Comparison of ENCODE assay signal across 29 cellular contexts in the genomic region with DNA sequence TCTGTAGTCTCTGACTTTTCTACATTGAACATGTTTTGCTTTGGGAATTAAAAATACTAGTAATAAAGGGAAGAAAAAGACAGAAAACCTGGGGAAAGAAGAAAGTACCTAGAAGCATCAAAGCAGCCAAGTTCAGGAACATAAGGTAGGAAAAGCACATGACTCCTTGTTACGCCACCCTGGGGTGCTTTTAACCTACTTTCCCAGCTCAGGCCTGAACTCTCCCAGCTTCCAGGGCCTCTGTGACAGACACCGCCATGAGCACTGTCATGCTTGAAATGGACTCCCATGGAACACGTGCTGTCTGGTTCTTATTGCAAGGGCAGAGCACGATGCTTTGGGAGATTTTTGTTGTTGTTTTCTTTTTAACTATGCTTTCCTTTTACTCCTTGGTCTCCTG. TPM values are rescaled to one million over a fixed set of nuclear protein-coding genes. Genes with fewer than 3 reads are reported as not detected.
"Had no signal": no experiment of that assay in that cellular context is flagged by ENCODE, and none has a peak within 500 bp of the region (broad histone marks: within the 10 kb centered on the region; RNA-seq: fewer than 3 reads in every experiment).

No MANE protein-coding gene starts in this region.

- H3K4me1 ChIP-seq: breast epithelium had no signal

- H3K36me3 Mint-ChIP-seq: activated naive CD4-positive, alpha-beta T cell treated with anti-CD3 and anti-CD28 coated beads, Interleukin-2, amount 50 U/mL, for 72 hours had no signal

- DNase-seq: activated CD4-positive, alpha-beta memory T cell treated with anti-CD3 and anti-CD28 coated beads, Interleukin-2, amount 10 ng/mL, durations not matched to agents 7 days and 5 days; activated CD4-positive, alpha-beta T cell treated with anti-CD3 and anti-CD28 coated beads, Interleukin-2, amount 10 ng/mL, durations not matched to agents 7 days and 5 days; activated CD8-positive, alpha-beta memory T cell treated with anti-CD3 and anti-CD28 coated beads, Interleukin-2, amount 50 U/mL, for 48 hours; activated naive CD4-positive, alpha-beta T cell; activated T-cell treated with anti-CD3 and anti-CD28 coated beads, Interleukin-2, amount 50 U/mL, for 4 hours; central memory CD4-positive, alpha-beta T cell; cortex of kidney; endodermal cell; esophagus squamous epithelium; hippocampal formation; left cardiac atrium; mammary epithelial cell; nephron progenitor cell; retina; stimulated activated naive CD4-positive, alpha-beta T cell; T-helper 17 cell; T1000; WERI-Rb-1 had no signal

- H3K9me3 Mint-ChIP-seq: activated CD4-positive, alpha-beta memory T cell treated with anti-CD3 and anti-CD28 coated beads, Interleukin-2, amount 10 ng/mL, durations not matched to agents 7 days and 5 days; activated CD4-positive, alpha-beta T cell treated with anti-CD3 and anti-CD28 coated beads, Interleukin-2, amount 10 ng/mL, durations not matched to agents 7 days and 5 days; activated naive CD4-positive, alpha-beta T cell treated with anti-CD3 and anti-CD28 coated beads, Interleukin-2, amount 50 U/mL, for 72 hours; activated T-cell treated with anti-CD3 and anti-CD28 coated beads, Interleukin-2, amount 50 U/mL, for 4 hours; endodermal cell; nephron progenitor cell; type B pancreatic cell had no signal

- H3K27ac Mint-ChIP-seq: activated CD4-positive, alpha-beta memory T cell treated with anti-CD3 and anti-CD28 coated beads, Interleukin-2, amount 10 ng/mL, durations not matched to agents 7 days and 5 days; endodermal cell; progenitor cell of endocrine pancreas; T-helper 17 cell; type B pancreatic cell had no signal

- H3K4me3 ChIP-seq: breast epithelium, esophagus squamous epithelium, ovary, thoracic aorta, vagina had no signal

- H3K4me3 Mint-ChIP-seq: activated CD4-positive, alpha-beta memory T cell treated with anti-CD3 and anti-CD28 coated beads, Interleukin-2, amount 10 ng/mL, durations not matched to agents 7 days and 5 days; activated CD4-positive, alpha-beta T cell treated with anti-CD3 and anti-CD28 coated beads, Interleukin-2, amount 10 ng/mL, durations not matched to agents 7 days and 5 days; activated T-cell treated with anti-CD3 and anti-CD28 coated beads, Interleukin-2, amount 50 U/mL, for 4 hours; endodermal cell; nephron progenitor cell; T-helper 17 cell; type B pancreatic cell had no signal

- H3K9me3 ChIP-seq: breast epithelium, esophagus squamous epithelium, neutrophil, ovary, thoracic aorta, vagina had no signal

- H3K27ac ChIP-seq: breast epithelium, esophagus squamous epithelium, neutrophil, ovary, thoracic aorta, vagina, WERI-Rb-1 had no signal

- H3K27me3 ChIP-seq: breast epithelium, esophagus squamous epithelium, neutrophil, ovary, vagina had no signal

- H3K27me3 Mint-ChIP-seq: activated CD4-positive, alpha-beta memory T cell treated with anti-CD3 and anti-CD28 coated beads, Interleukin-2, amount 10 ng/mL, durations not matched to agents 7 days and 5 days; activated CD4-positive, alpha-beta T cell treated with anti-CD3 and anti-CD28 coated beads, Interleukin-2, amount 10 ng/mL, durations not matched to agents 7 days and 5 days; progenitor cell of endocrine pancreas; T-helper 17 cell; type B pancreatic cell had no signal

- ATAC-seq: activated CD4-positive, CD25-positive, alpha-beta regulatory T cell treated with anti-CD3 and anti-CD28 coated beads, Interleukin-2, amount 50 U/mL, for 24 hours; activated naive CD4-positive, alpha-beta T cell treated with anti-CD3 and anti-CD28 coated beads, Interleukin-2, amount 50 U/mL, for 72 hours; activated T-cell treated with anti-CD3 and anti-CD28 coated beads, Interleukin-2, amount 50 U/mL, for 4 hours; left cardiac atrium; SK-N-SH treated with all-trans-retinoic acid at 6 μM for 48 hours; T-helper 17 cell had no signal

- H3K36me3 ChIP-seq: breast epithelium, ovary had no signal

RNA-seq across cellular contexts. Expression of gene C10orf95, which starts 39.8 kb away (rescaled TPM):
- total RNA-seq: left cardiac atrium, subcutaneous adipose tissue, thoracic aorta, vagina had no signal
